Comparison of ENCODE assay signal across 19 cellular contexts in the genomic region with DNA sequence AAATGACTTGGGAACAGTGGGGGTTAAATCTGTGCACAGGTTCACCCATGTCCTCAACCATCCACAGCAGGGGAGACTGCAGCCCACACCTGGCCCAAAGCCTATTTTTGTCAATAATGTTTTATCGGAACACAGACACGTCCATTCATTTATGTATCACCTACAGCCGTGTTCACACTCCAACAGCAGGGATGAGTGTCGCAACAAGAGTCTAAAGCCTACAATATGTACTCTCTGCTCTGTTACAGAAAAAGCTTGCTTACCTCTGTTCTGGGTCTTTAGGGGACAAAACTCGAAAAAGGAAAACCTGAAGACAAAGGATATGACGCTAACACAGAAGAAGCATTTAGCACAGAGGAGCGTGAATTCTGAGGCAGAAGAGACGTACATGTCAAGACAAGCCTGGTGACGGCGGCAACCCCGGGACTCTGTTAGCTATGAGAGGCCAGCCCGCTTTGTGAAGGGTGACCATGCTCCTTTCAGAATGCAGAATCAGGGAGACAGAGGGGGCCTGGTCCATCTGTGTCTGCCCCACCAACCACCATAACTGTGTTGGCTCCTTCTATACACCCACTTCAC. TPM values are rescaled to one million over a fixed set of nuclear protein-coding genes. Genes with fewer than 3 reads are reported as not detected.
DNase-seq lines count a peak whose midpoint lies in the region; ATAC-seq and TF ChIP-seq lines count a peak whose summit lies in the region.
"Had no signal": no experiment of that assay in that cellular context is flagged by ENCODE, and none has a peak within 500 bp of the region (broad histone marks: within the 10 kb centered on the region; RNA-seq: fewer than 3 reads in every experiment).

No MANE protein-coding gene starts in this region.

- TF ChIP-seq CTCF in SK-N-SH (IDR thresholded peaks at IDR 0.05) (no peak), brain (conservative IDR thresholded peaks at IDR 0.05) (no peak), ascending aorta (IDR thresholded peaks at IDR 0.05) (no peak)

- no peaks in the 10 kb centered on the region for H3K9me2 ChIP-seq in SK-N-SH

- H3K36me3 Mint-ChIP-seq in brain: peaks cover 36% of the 10 kb centered on the region
- H3K36me3 Mint-ChIP-seq: stimulated activated naive B cell treated with anti-CD40 and anti-IgM and Interleukin-4, amounts not matched to agents 10 μg/mL and 1 μg/mL and 100 μg/mL, for 72 hours had no signal

- WGBS in SK-N-SH (ENCODE audit: low lambda C conversion rate): 94% methylated on average over 12 of the region's 12 CpGs
- no CpG with 5 or more reads among the region's 12 CpGs for WGBS in mesendoderm (ENCODE audit: extremely low coverage, insufficient coverage, low lambda C conversion rate)

- H2AK5ac ChIP-seq in mesendoderm (ENCODE audit: low read length): no peak overlapping the region

- peaks cover 23% of the 10 kb centered on the region for H3K79me1 ChIP-seq in mesendoderm (ENCODE audit: low read length)

- H2BK15ac ChIP-seq in mesendoderm (replicated peaks; ENCODE audit: low read depth): no peak overlapping the region

- POLR2A ChIA-PET in SK-N-SH (lab: Yijun Ruan, JAX): interaction anchor here (0.5 to 1.4 kb wide), 6 partner anchors 8 to 90 kb away, joined by 3 to 5 read pairs (median 3); no protein-coding TSS in a partner anchor

- H3K27me3 ChIP-seq in SK-N-SH (ENCODE audit: insufficient read depth) (no peaks in the 10 kb centered on the region), mesendoderm (ENCODE audit: insufficient read depth, low read length, poor library complexity) (no peaks in the 10 kb centered on the region), stomach smooth muscle (ENCODE audit: control insufficient read depth in 1 of 2, insufficient read depth in 2 of 2, low read length in 2 of 2) (no peaks in the 10 kb centered on the region), ascending aorta (no peaks in the 10 kb centered on the region)

- peak overlapping the region; percentile 97 to 99 for H3K27ac ChIP-seq in SK-N-SH (ENCODE audit: low read depth in 2 of 2, low read length in 1 of 2)
- no peak overlapping the region for H3K27ac ChIP-seq in mesendoderm (ENCODE audit: low read depth, low read length)
- peak overlapping the region; percentile 78 for H3K27ac ChIP-seq in stomach smooth muscle (ENCODE audit: low read length)
- no peak overlapping the region for H3K27ac ChIP-seq in ascending aorta

- peaks cover 98% of the 10 kb centered on the region for H3K79me2 ChIP-seq in SK-N-SH (ENCODE audit: insufficient read depth)
- H3K79me2 ChIP-seq in mesendoderm (ENCODE audit: control insufficient read depth, insufficient read depth, low read length): peaks cover 56% of the 10 kb centered on the region

- H2AFZ ChIP-seq in SK-N-SH (ENCODE audit: low read depth): no peak overlapping the region

- H3K9ac ChIP-seq in SK-N-SH (no peak overlapping the region), mesendoderm (ENCODE audit: low read length) (no peak overlapping the region), stomach smooth muscle (ENCODE audit: low read length in 2 of 2) (no peak overlapping the region)

- H3K4me1 ChIP-seq in SK-N-SH (ENCODE audit: control insufficient read depth in 1 of 2, insufficient read depth in 2 of 2, low read depth in 1 of 2, low read length in 1 of 2) (peaks cover 63 to 65% of the 10 kb centered on the region in 2 experiments), mesendoderm (ENCODE audit: control insufficient read depth, low read depth, low read length) (peaks cover 18% of the 10 kb centered on the region), stomach smooth muscle (ENCODE audit: control insufficient read depth, insufficient read depth, low read length) (peaks cover 28% of the 10 kb centered on the region), ascending aorta (peaks cover 8 to 25% of the 10 kb centered on the region in 2 donors)

- H2BK120ac ChIP-seq in mesendoderm (ENCODE audit: low read depth, low read length): no peak overlapping the region

- H3K4me1 Mint-ChIP-seq in brain: peaks cover 89% of the 10 kb centered on the region
- H3K4me1 Mint-ChIP-seq: activated CD4-positive, alpha-beta memory T cell treated with anti-CD3 and anti-CD28 coated beads, Interleukin-2, amount 10 ng/mL, durations not matched to agents 7 days and 5 days; stimulated activated naive B cell treated with anti-CD40 and anti-IgM and Interleukin-4, amounts not matched to agents 10 μg/mL and 1 μg/mL and 100 μg/mL, for 72 hours had no signal

- no peak for DNase-seq in SK-N-SH
- DNase-seq in mesendoderm: no peak
- DNase-seq in DMS79 (lab: John Stamatoyannopoulos, UW): no peak
- no peak for DNase-seq in mucosa of gallbladder (ENCODE audit: low spot score)
- DNase-seq in ascending aorta (ENCODE audit: low spot score in 2 of 2): no peak
- DNase-seq: ACHN; activated CD4-positive, alpha-beta memory T cell treated with anti-CD3 and anti-CD28 coated beads, Interleukin-2, amount 10 ng/mL, durations not matched to agents 7 days and 5 days; activated naive CD8-positive, alpha-beta T cell treated with anti-CD3 and anti-CD28 coated beads, Interleukin-2, amount 10 ng/mL, durations not matched to agents 7 days and 5 days; central memory CD4-positive, alpha-beta T cell; effector CD8-positive, alpha-beta T cell; Karpas-422; naive thymus-derived CD4-positive, alpha-beta T cell; NCI-H1092 treated with DMSO at 0.1 percent for 48 hours; stimulated activated naive B cell treated with anti-CD40 and anti-IgM and Interleukin-4, amounts not matched to agents 10 μg/mL and 1 μg/mL and 100 μg/mL, for 72 hours had no signal

- ATAC-seq in SK-N-SH treated with all-trans-retinoic acid at 6 μM for 48 hours: no peak
- ATAC-seq: naive thymus-derived CD4-positive, alpha-beta T cell; stimulated activated naive B cell treated with anti-CD40 and anti-IgM and Interleukin-4, amounts not matched to agents 10 μg/mL and 1 μg/mL and 100 μg/mL, for 72 hours had no signal

- H3K4me3 ChIP-seq in SK-N-SH (ENCODE audit: low read depth in 2 of 2, low read length in 1 of 2) (no peak overlapping the region), mesendoderm (ENCODE audit: low read length) (no peak overlapping the region), stomach smooth muscle (ENCODE audit: low read length in 2 of 2) (peak overlapping the region in 1 of 2 donors; percentile 22), ascending aorta (no peak overlapping the region)
- H3K4me3 ChIP-seq: HAP-1 had no signal

- peaks cover 19% of the 10 kb centered on the region for H4K20me1 ChIP-seq in SK-N-SH (ENCODE audit: insufficient read depth)

- H3K27me3 Mint-ChIP-seq in brain: peaks cover 3% of the 10 kb centered on the region
- H3K27me3 Mint-ChIP-seq: activated CD4-positive, alpha-beta memory T cell treated with anti-CD3 and anti-CD28 coated beads, Interleukin-2, amount 10 ng/mL, durations not matched to agents 7 days and 5 days had no signal

- no peak overlapping the region for H4K5ac ChIP-seq in mesendoderm (ENCODE audit: low read length)

- no peak overlapping the region for H3K4ac ChIP-seq in mesendoderm (ENCODE audit: low read depth, low read length)

- H3K9me3 ChIP-seq in SK-N-SH (no peaks in the 10 kb centered on the region), stomach smooth muscle (ENCODE audit: control insufficient read depth in 2 of 2, low read length in 2 of 2) (no peaks in the 10 kb centered on the region), ascending aorta (no peaks in the 10 kb centered on the region)
- H3K9me3 ChIP-seq: HAP-1 had no signal

- H3K36me3 ChIP-seq in SK-N-SH (replicated peaks in 1 of 2; ENCODE audit: control insufficient read depth in 1 of 2, insufficient read depth in 2 of 2, low read length in 1 of 2) (peaks cover 3 to 24% of the 10 kb centered on the region in 2 experiments), mesendoderm (ENCODE audit: control insufficient read depth, insufficient read depth, low read length) (no peaks in the 10 kb centered on the region), stomach smooth muscle (ENCODE audit: control insufficient read depth in 2 of 2, insufficient read depth in 2 of 2, low read length in 2 of 2) (no peaks in the 10 kb centered on the region), ascending aorta (no peaks in the 10 kb centered on the region)
- H3K36me3 ChIP-seq: HAP-1 had no signal

- no peak for TF ChIP-seq EP300 in SK-N-SH (IDR thresholded peaks at IDR 0.05; ENCODE audit: borderline replicate concordance in 1 of 2, low read depth in 1 of 2, low read length in 1 of 2)

- H3K56ac ChIP-seq in mesendoderm (ENCODE audit: low read length): no peak overlapping the region

- peak overlapping the region; percentile 83 to 98 (median 86) for H3K27ac Mint-ChIP-seq in brain
- H3K27ac Mint-ChIP-seq: activated CD4-positive, alpha-beta memory T cell treated with anti-CD3 and anti-CD28 coated beads, Interleukin-2, amount 10 ng/mL, durations not matched to agents 7 days and 5 days; activated naive CD8-positive, alpha-beta T cell treated with anti-CD3 and anti-CD28 coated beads, Interleukin-2, amount 10 ng/mL, durations not matched to agents 7 days and 5 days; stimulated activated naive B cell treated with anti-CD40 and anti-IgM and Interleukin-4, amounts not matched to agents 10 μg/mL and 1 μg/mL and 100 μg/mL, for 72 hours; T-helper 1 cell treated with Interleukin-12 subunit alpha and Interleukin-12 subunit beta and Interleukin-4 antibody, amounts not matched to agents 30 μg/mL and 1 μg/mL, for 36 hours had no signal

- CTCF ChIA-PET in SK-N-SH (lab: Yijun Ruan, JAX): interaction anchor here (1.0 to 4.0 kb wide), 10 partner anchors 8 to 124 kb away, joined by 3 to 26 read pairs (median 5); no protein-coding TSS in a partner anchor

- no peak overlapping the region for H4K8ac ChIP-seq in mesendoderm (ENCODE audit: low read depth, low read length)

- peaks cover 0 to 16% (median 11%) of the 10 kb centered on the region in 5 experiments for H3K9me3 Mint-ChIP-seq in brain
- H3K9me3 Mint-ChIP-seq: activated CD4-positive, alpha-beta memory T cell treated with anti-CD3 and anti-CD28 coated beads, Interleukin-2, amount 10 ng/mL, durations not matched to agents 7 days and 5 days; T-helper 1 cell treated with Interleukin-12 subunit alpha and Interleukin-12 subunit beta and Interleukin-4 antibody, amounts not matched to agents 30 μg/mL and 1 μg/mL, for 36 hours had no signal

- no peak overlapping the region for H3K4me2 ChIP-seq in SK-N-SH
- H3K4me2 ChIP-seq in mesendoderm (ENCODE audit: low read length): no peak overlapping the region

- H3K4me3 Mint-ChIP-seq in brain: peak overlapping the region in 3 of 5 experiments; percentile 5 to 38 (median 7)
- H3K4me3 Mint-ChIP-seq: activated CD4-positive, alpha-beta memory T cell treated with anti-CD3 and anti-CD28 coated beads, Interleukin-2, amount 10 ng/mL, durations not matched to agents 7 days and 5 days; activated naive CD8-positive, alpha-beta T cell treated with anti-CD3 and anti-CD28 coated beads, Interleukin-2, amount 10 ng/mL, durations not matched to agents 7 days and 5 days; naive thymus-derived CD4-positive, alpha-beta T cell; stimulated activated naive B cell treated with anti-CD40 and anti-IgM and Interleukin-4, amounts not matched to agents 10 μg/mL and 1 μg/mL and 100 μg/mL, for 72 hours; T-helper 1 cell treated with Interleukin-12 subunit alpha and Interleukin-12 subunit beta and Interleukin-4 antibody, amounts not matched to agents 30 μg/mL and 1 μg/mL, for 36 hours had no signal

- H2BK5ac ChIP-seq in mesendoderm (ENCODE audit: low read length): no peak overlapping the region

- no peak for TF ChIP-seq RAD21 in SK-N-SH (IDR thresholded peaks at IDR 0.05; ENCODE audit: low read length)

- intact Hi-C loops in ascending aorta (cut with DNase I): no loop called here

- peaks cover 64% of the 10 kb centered on the region for H3F3A ChIP-seq in SK-N-SH (replicated peaks; ENCODE audit: insufficient read depth)

- H3K23ac ChIP-seq in mesendoderm (ENCODE audit: low read length): peak overlapping the region; percentile 51

- H3K18ac ChIP-seq in mesendoderm (ENCODE audit: low read length): no peak overlapping the region

RNA-seq across cellular contexts. Expression of gene AFAP1, which starts 45.5 kb away (rescaled TPM):
- polyA plus RNA-seq in SK-N-SH (2012; rRNA removed) (40.6 and 67.9 TPM in 2 replicates), brain (ENCODE audit: insufficient read depth, low read depth, low replicate concordance) (15.3 TPM)
- polyA plus RNA-seq in SK-N-SH (2012; cell fraction: cytosol; rRNA removed): 48.9 and 59.9 TPM in 2 replicates
- polyA plus RNA-seq in SK-N-SH (2012; cell fraction: nucleus; rRNA removed): 89.8 and 105 TPM in 2 replicates
- 11.2 TPM for polyA plus RNA-seq in mesendoderm (2013, experiment 1 of 2)
- polyA plus RNA-seq in mesendoderm (2013, experiment 2 of 2): 11.4 TPM
- total RNA-seq in mucosa of gallbladder (22.7 TPM), ascending aorta (84.9 TPM)

Comparison
In these comparisons a context has a peak if more than half of its experiments do, and no peak if none do; other contexts are left out.
1. H3K27ac ChIP-seq: peak in SK-N-SH (2 of 2) and stomach smooth muscle (single experiment); none in mesendoderm (single experiment) and ascending aorta (0 of 2).